In the genomic region with DNA sequence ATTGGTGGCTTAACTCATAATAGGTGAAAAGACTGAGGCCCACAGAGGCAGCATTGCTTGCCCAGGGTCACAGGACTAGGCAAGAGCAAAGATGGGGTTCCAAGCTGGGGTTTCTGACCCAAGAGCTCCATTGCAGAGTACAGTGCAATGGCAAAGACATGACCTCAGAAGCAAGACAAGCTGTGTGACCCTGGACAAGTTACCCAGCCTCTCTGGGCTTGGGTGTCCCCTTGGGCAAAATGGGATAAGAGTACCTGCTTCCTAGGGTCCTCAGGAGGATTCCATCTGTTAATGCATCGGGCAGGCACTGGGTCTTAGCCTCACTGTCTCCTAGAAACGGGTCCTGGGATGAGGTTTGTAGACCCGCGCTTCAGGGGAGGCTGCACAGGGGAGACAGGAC, we compare ENCODE assay signal across 20 cellular contexts.
DNase-seq lines count a peak whose midpoint lies in the region; ATAC-seq, FAIRE-seq and TF ChIP-seq lines count a peak whose summit lies in the region.
"Had no signal": no experiment of that assay in that cellular context is flagged by ENCODE, and none has a peak within 500 bp of the region (broad histone marks: within the 10 kb centered on the region; RNA-seq: fewer than 3 reads in every experiment).

No MANE protein-coding gene starts in this region.

- no peak for FAIRE-seq in HepG2 (lab: Jason Lieb, UNC)
- FAIRE-seq: GM19239, islet of Langerhans had no signal

- in situ Hi-C loops in IMR-90 (cut with MboI; ENCODE audit: low sequenced_read_pairs): no loop called here
- in situ Hi-C loops in HepG2 (cut with HindIII; ENCODE audit: extremely low pct_ligation_motif_present, low pct_unique_long_range_greater_than_20kb): no loop called here

- H3K4me3 ChIP-seq in IMR-90 (ENCODE audit: insufficient read depth, low read depth, low read length) (no peak overlapping the region), adrenal gland (no peak overlapping the region), HepG2 (replicated peaks in 1 of 3; ENCODE audit: insufficient read depth in 1 of 3, low read depth in 2 of 3, low read length in 3 of 3) (peak overlapping the region in 1 of 3 experiments; percentile 63; a peak in 2 of 6 replicates), smooth muscle cell (no peak overlapping the region)
- H3K4me3 ChIP-seq: hepatocyte, SK-N-MC had no signal

- no peak overlapping the region for H2AFZ ChIP-seq in IMR-90 (replicated peaks; ENCODE audit: low read length, poor library complexity)
- H2AFZ ChIP-seq in HepG2 (ENCODE audit: low read length): no peak overlapping the region
- no peak overlapping the region for H2AFZ ChIP-seq in smooth muscle cell (ENCODE audit: low read depth)
- H2AFZ ChIP-seq: hepatocyte had no signal

- peak overlapping the region; percentile 15 for H2AK9ac ChIP-seq in IMR-90 (replicated peaks; ENCODE audit: low read depth, low read length, poor library complexity)

- no peak overlapping the region; the same call in 1 of the 2 replicates for H2BK20ac ChIP-seq in IMR-90 (ENCODE audit: low read depth, low read length)

- peaks cover 0 to 4% of the 10 kb centered on the region in 2 experiments; a peak in 1 of 4 replicates for H3K79me1 ChIP-seq in IMR-90 (ENCODE audit: low read depth in 1 of 2, low read length in 2 of 2)

- POLR2A ChIA-PET in IMR-90 (lab: Charles Lee; ENCODE audit: unreplicated experiment): no interaction called here
- POLR2A ChIA-PET in HepG2 (lab: Yijun Ruan, JAX): no interaction called here

- TF ChIP-seq CTCF in IMR-90 (conservative IDR thresholded peaks at IDR 0.05; ENCODE audit: low read depth, low read length) (no peak), adrenal gland (IDR thresholded peaks at IDR 0.05) (no peak), HepG2 (CRISPR knock-in tag; IDR thresholded peaks at IDR 0.05) (no peak), smooth muscle cell (IDR thresholded peaks at IDR 0.05; ENCODE audit: borderline replicate concordance, insufficient read depth, poor library complexity, severe bottlenecking) (no peak), GM10266 (IDR thresholded peaks at IDR 0.05; ENCODE audit: control insufficient read depth, insufficient read depth, low read depth, missing control alignments) (no peak)

- no peaks in the 10 kb centered on the region for H3K36me3 ChIP-seq in IMR-90 (ENCODE audit: control insufficient read depth, insufficient read depth, low read length)
- H3K36me3 ChIP-seq in adrenal gland (replicated peaks in 1 of 2): no peaks in the 10 kb centered on the region
- H3K36me3 ChIP-seq in HepG2 (replicated peaks in 1 of 2; ENCODE audit: control insufficient read depth in 1 of 2, insufficient read depth in 2 of 2, low read length in 2 of 2): no peaks in the 10 kb centered on the region
- H3K36me3 ChIP-seq in smooth muscle cell (ENCODE audit: low read depth): no peaks in the 10 kb centered on the region
- H3K36me3 ChIP-seq: neutrophil had no signal

- H3K9ac ChIP-seq in IMR-90 (ENCODE audit: low read depth, low read length): no peak overlapping the region
- H3K9ac ChIP-seq in HepG2 (ENCODE audit: insufficient read depth, low read depth, low read length): peak overlapping the region; percentile 32; the same call in 1 of the 2 replicates
- H3K9ac ChIP-seq in smooth muscle cell (ENCODE audit: low read depth): no peak overlapping the region

- BruUV-seq in IMR-90 (replicated peaks; lab: Mats Ljungman, UMichigan) (no TSS peak), HepG2 (replicated peaks; lab: Mats Ljungman, UMichigan) (no TSS peak)

- H3K4ac ChIP-seq in IMR-90 (ENCODE audit: low read depth, low read length): peak overlapping the region; percentile 5

- ATAC-seq in IMR-90 (ENCODE audit: low read depth) (no peak), HepG2 (no peak)
- ATAC-seq: activated T-helper 17 cell treated with anti-CD3 and anti-CD28 coated beads, Interleukin-2, amount 50 U/mL, for 72 hours; stimulated activated naive B cell treated with anti-CD40 and anti-IgM and Interleukin-4, amounts not matched to agents 10 μg/mL and 1 μg/mL and 100 μg/mL, for 72 hours had no signal

- H4K5ac ChIP-seq in IMR-90 (ENCODE audit: low read depth, low read length): no peak overlapping the region

- H3K27me3 ChIP-seq in IMR-90 (ENCODE audit: control insufficient read depth, insufficient read depth, low read length) (no peaks in the 10 kb centered on the region), adrenal gland (no peaks in the 10 kb centered on the region), HepG2 (ENCODE audit: control insufficient read depth in 1 of 2, insufficient read depth in 2 of 2, low read length in 2 of 2) (peaks cover 0 to 34% of the 10 kb centered on the region in 2 experiments; a peak in 3 of 5 replicates), smooth muscle cell (ENCODE audit: low read depth) (no peaks in the 10 kb centered on the region)
- H3K27me3 ChIP-seq: hepatocyte had no signal

- H3K27ac ChIP-seq in IMR-90 (ENCODE audit: insufficient read depth, low read length) (no peak overlapping the region), adrenal gland (peak overlapping the region; percentile 67 to 86 (median 77)), HepG2 (ENCODE audit: extremely low read length, insufficient read depth, low read length) (no peak overlapping the region), smooth muscle cell (ENCODE audit: low read depth) (peak overlapping the region; percentile 92)
- H3K27ac ChIP-seq: hepatocyte, neutrophil, SK-N-MC had no signal

- dilution Hi-C loops in IMR-90 (cut with HindIII; ENCODE audit: low sequenced_read_pairs, unreplicated experiment): no loop called here

- peak overlapping the region; percentile 10; the same call in 1 of the 2 replicates for H3K23ac ChIP-seq in IMR-90 (ENCODE audit: low read depth, low read length)

- TF ChIP-seq EP300 in HepG2 (IDR thresholded peaks at IDR 0.05; ENCODE audit: low read depth in 2 of 2, low read length in 2 of 2) (no peak), HepG2 (CRISPR knock-in tag; IDR thresholded peaks at IDR 0.05; ENCODE audit: borderline replicate concordance) (no peak)

- no peak overlapping the region for H3K14ac ChIP-seq in IMR-90 (replicated peaks; ENCODE audit: low read depth, low read length)

- CTCF ChIA-PET in IMR-90 (lab: Yijun Ruan, JAX): no interaction called here
- CTCF ChIA-PET in HepG2 (lab: Yijun Ruan, JAX; ENCODE audit: low intra/inter-chr PET ratio, low total read pairs): no interaction called here

- H4K20me1 ChIP-seq in IMR-90 (ENCODE audit: insufficient read depth, low read length) (no peaks in the 10 kb centered on the region), HepG2 (ENCODE audit: insufficient read depth, low read length) (no peaks in the 10 kb centered on the region), smooth muscle cell (ENCODE audit: low read depth) (no peaks in the 10 kb centered on the region)

- peaks cover 28% of the 10 kb centered on the region for H3K4me1 ChIP-seq in IMR-90 (ENCODE audit: control insufficient read depth, insufficient read depth, low read length)
- peaks cover 34 to 70% of the 10 kb centered on the region in 2 donors for H3K4me1 ChIP-seq in adrenal gland (replicated peaks in 1 of 2)
- H3K4me1 ChIP-seq in HepG2 (ENCODE audit: insufficient read depth, low read length): peaks cover 72% of the 10 kb centered on the region
- peaks cover 26% of the 10 kb centered on the region for H3K4me1 ChIP-seq in smooth muscle cell (ENCODE audit: low read depth)

- H2AK5ac ChIP-seq in IMR-90 (ENCODE audit: low read depth, low read length): no peak overlapping the region

- H2BK5ac ChIP-seq in IMR-90 (ENCODE audit: low read depth, low read length, poor library complexity, severe bottlenecking): no peak overlapping the region

- TF ChIP-seq RAD21 in IMR-90 (IDR thresholded peaks at IDR 0.05; ENCODE audit: low read length): no peak
- no peak for TF ChIP-seq RAD21 in HepG2 (CRISPR knock-in tag; IDR thresholded peaks at IDR 0.05)

- no peak overlapping the region for H3K4me2 ChIP-seq in IMR-90 (ENCODE audit: low read depth, low read length)
- H3K4me2 ChIP-seq in HepG2 (ENCODE audit: low read depth, low read length): peak overlapping the region; percentile 81
- H3K4me2 ChIP-seq in smooth muscle cell: no peak overlapping the region
- H3K4me2 ChIP-seq: hepatocyte had no signal

- peaks cover 26% of the 10 kb centered on the region for H3F3A ChIP-seq in smooth muscle cell (ENCODE audit: low read depth)

- no peak for DNase-seq in IMR-90
- DNase-seq in adrenal gland: no peak
- DNase-seq in HepG2 (ENCODE audit: low spot score): no peak
- DNase-seq in smooth muscle cell (lab: John Stamatoyannopoulos, UW; ENCODE audit: unreplicated experiment): no peak
- no peak for DNase-seq in activated T-cell treated with anti-CD3 and anti-CD28 coated beads for 4 hours
- no peak for DNase-seq in islet precursor cell
- DNase-seq in GM10266 (ENCODE audit: extremely low spot score): no peak
- DNase-seq: activated CD4-positive, CD25-positive, alpha-beta regulatory T cell treated with anti-CD3 and anti-CD28 coated beads, Interleukin-2, amount 50 U/mL, for 72 hours; cerebellar nuclear complex; KBM-7; NCI-H1092; NCI-H526; stimulated activated naive B cell treated with anti-CD40 and anti-IgM and Interleukin-4, amounts not matched to agents 10 μg/mL and 1 μg/mL and 100 μg/mL, for 72 hours; T1000 had no signal

- no peak overlapping the region for H4K8ac ChIP-seq in IMR-90 (ENCODE audit: low read depth in 2 of 2, low read length in 2 of 2)

- intact Hi-C loops in IMR-90 (cut with micrococcal nuclease): no loop called here
- intact Hi-C loops in adrenal gland (cut with DNase I): loop anchor here in 1 of 2 donors (5.0 kb wide), 1 partner anchor 112 kb away; the partner anchor contains the start of gene NCOR2
- intact Hi-C loops in HepG2 (cut with micrococcal nuclease; ENCODE audit: unreplicated experiment): loop anchor here (2.0 kb wide), 1 partner anchor 112 kb away; the partner anchor contains the start of gene NCOR2

- 95% methylated on average over 4 of the region's 4 CpGs; no CpG with 5 or more reads in 1 of the 2 experiments for WGBS in IMR-90 (ENCODE audit: extremely low coverage in 2 of 2, insufficient read length in 1 of 2), 2 experiments
- WGBS in adrenal gland, 4 donors: 76% methylated on average over 3 to 4 of the region's 4 CpGs; no CpG with 5 or more reads in 1 of the 4 donors
- WGBS in HepG2 (ENCODE audit: low lambda C conversion rate): no CpG with 5 or more reads among the region's 4 CpGs
- WGBS in smooth muscle cell (ENCODE audit: low lambda C conversion rate): 98% methylated on average over 4 of the region's 4 CpGs

- no peak overlapping the region for H3K18ac ChIP-seq in IMR-90 (ENCODE audit: low read depth, low read length)

- no peak overlapping the region for H3K56ac ChIP-seq in IMR-90 (ENCODE audit: extremely low read depth, insufficient read depth, low read length)

- no peaks in the 10 kb centered on the region for H3K79me2 ChIP-seq in HepG2 (ENCODE audit: insufficient read depth, low read length)
- no peaks in the 10 kb centered on the region for H3K79me2 ChIP-seq in smooth muscle cell (ENCODE audit: low read depth)
- H3K79me2 ChIP-seq: hepatocyte had no signal

- H4K91ac ChIP-seq in IMR-90 (ENCODE audit: insufficient read depth, low read depth, low read length): no peak overlapping the region

- H2BK15ac ChIP-seq in IMR-90 (ENCODE audit: low read depth, low read length): no peak overlapping the region; the same call in 2 of the 3 replicates

- peaks cover 10% of the 10 kb centered on the region for H3K9me1 ChIP-seq in IMR-90 (ENCODE audit: insufficient read depth, low read length)

- H3K9me3 ChIP-seq in IMR-90 (ENCODE audit: control insufficient read depth, insufficient read depth, low read length) (no peaks in the 10 kb centered on the region), adrenal gland (replicated peaks in 1 of 3) (no peaks in the 10 kb centered on the region), HepG2 (ENCODE audit: low read length) (no peaks in the 10 kb centered on the region), smooth muscle cell (replicated peaks; ENCODE audit: low read depth) (no peaks in the 10 kb centered on the region)
- H3K9me3 ChIP-seq: neutrophil had no signal

- no peak for TF ChIP-seq POLR2A in IMR-90 (IDR thresholded peaks at IDR 0.05; ENCODE audit: low read depth, low read length)
- TF ChIP-seq POLR2A in adrenal gland (IDR thresholded peaks at IDR 0.05): no peak
- TF ChIP-seq POLR2A in HepG2 (IDR thresholded peaks at IDR 0.05; ENCODE audit: insufficient read depth in 1 of 2, low read depth in 2 of 2, low read length in 2 of 2): no peak

- H2BK120ac ChIP-seq in IMR-90 (ENCODE audit: low read depth, low read length): peak overlapping the region; percentile 41; the same call in 1 of the 2 replicates

Comparison
In these comparisons a context has a peak if more than half of its experiments do, and no peak if none do; other contexts are left out.
1. H3K27ac ChIP-seq: peak in adrenal gland (5 of 5) and smooth muscle cell (single experiment); none in IMR-90 (single experiment) and HepG2 (single experiment).